11 cellular contexts compared by ENCODE assay signal in the genomic region with DNA sequence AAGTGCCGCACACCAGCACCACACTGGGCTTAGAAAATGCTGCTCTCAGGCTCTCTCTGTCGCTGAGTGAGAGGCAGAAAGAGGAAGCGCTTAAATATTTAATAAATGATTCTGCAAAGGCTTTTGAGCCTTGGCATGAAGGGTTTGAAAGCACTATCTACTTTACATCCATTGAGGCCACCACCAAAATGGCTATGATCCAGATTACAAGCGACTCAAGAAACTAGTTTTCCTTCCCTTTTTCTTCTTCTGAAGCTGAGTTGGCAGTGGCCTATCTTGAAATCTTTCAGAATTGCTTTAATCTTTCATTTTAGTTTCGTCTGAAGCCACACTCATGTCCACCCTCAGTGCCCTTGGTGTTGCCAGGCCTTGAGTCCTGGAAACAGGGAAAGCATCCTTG. TPM values are rescaled to one million over a fixed set of nuclear protein-coding genes. Genes with fewer than 3 reads are reported as not detected.
DNase-seq lines count a peak whose midpoint lies in the region; ATAC-seq and TF ChIP-seq lines count a peak whose summit lies in the region.
"Had no signal": no experiment of that assay in that cellular context is flagged by ENCODE, and none has a peak within 500 bp of the region (broad histone marks: within the 10 kb centered on the region; RNA-seq: fewer than 3 reads in every experiment).

No MANE protein-coding gene starts in this region.

- H3K27me3 Mint-ChIP-seq in activated B cell treated with CpG ODN at 0.5 μM for 24 hours = no peaks in the 10 kb centered on the region
- H3K27me3 Mint-ChIP-seq in activated T-cell treated with anti-CD3 and anti-CD28 coated beads, Interleukin-2, amount 50 U/mL, for 24 hours = peaks cover 32% of the 10 kb centered on the region
- peaks cover 20% of the 10 kb centered on the region for H3K27me3 Mint-ChIP-seq in activated T-helper 1 cell treated with anti-CD3 and anti-CD28 coated beads, Interleukin-12 subunit alpha, Interleukin-12 subunit beta, Interleukin-2, Interleukin-4 antibody, amounts not matched to agents 30 ng/mL and 10 ng/mL and 1 ng/mL, durations not matched to agents 14 hours and 24 hours and 36 hours (ENCODE audit: insufficient read depth)

- H3K4me1 ChIP-seq in lower lobe of right lung = peaks cover 5% of the 10 kb centered on the region

- H3K4me1 Mint-ChIP-seq in activated B cell treated with CpG ODN at 0.5 μM for 24 hours = peaks cover 79% of the 10 kb centered on the region
- no peaks in the 10 kb centered on the region for H3K4me1 Mint-ChIP-seq in activated T-cell treated with anti-CD3 and anti-CD28 coated beads, Interleukin-2, amount 50 U/mL, for 24 hours (ENCODE audit: low read depth)
- no peaks in the 10 kb centered on the region for H3K4me1 Mint-ChIP-seq in activated T-helper 1 cell treated with anti-CD3 and anti-CD28 coated beads, Interleukin-12 subunit alpha, Interleukin-12 subunit beta, Interleukin-2, Interleukin-4 antibody, amounts not matched to agents 30 ng/mL and 10 ng/mL and 1 ng/mL, durations not matched to agents 14 hours and 24 hours and 36 hours (ENCODE audit: low read depth)

- peak overlapping the region; percentile 69 for H3K4me3 Mint-ChIP-seq in activated B cell treated with CpG ODN at 0.5 μM for 24 hours
- H3K4me3 Mint-ChIP-seq in activated T-cell treated with anti-CD3 and anti-CD28 coated beads, Interleukin-2, amount 50 U/mL, for 24 hours = no peak overlapping the region
- no peak overlapping the region for H3K4me3 Mint-ChIP-seq in activated T-helper 1 cell treated with anti-CD3 and anti-CD28 coated beads, Interleukin-12 subunit alpha, Interleukin-12 subunit beta, Interleukin-2, Interleukin-4 antibody, amounts not matched to agents 30 ng/mL and 10 ng/mL and 1 ng/mL, durations not matched to agents 14 hours and 24 hours and 36 hours

- CTCF ChIA-PET in activated B cell treated with CpG ODN at 0.5 μM for 24 hours (lab: Charles Lee) = interaction anchor here (1.0 to 1.1 kb wide), 2 partner anchors 35 to 965 kb away, joined by 3 to 5 read pairs; no protein-coding TSS in a partner anchor

- H3K36me3 Mint-ChIP-seq in activated B cell treated with CpG ODN at 0.5 μM for 24 hours (ENCODE audit: low read depth) = peaks cover 30% of the 10 kb centered on the region
- no peaks in the 10 kb centered on the region for H3K36me3 Mint-ChIP-seq in activated T-cell treated with anti-CD3 and anti-CD28 coated beads, Interleukin-2, amount 50 U/mL, for 24 hours (ENCODE audit: low read depth)
- no peaks in the 10 kb centered on the region for H3K36me3 Mint-ChIP-seq in activated T-helper 1 cell treated with anti-CD3 and anti-CD28 coated beads, Interleukin-12 subunit alpha, Interleukin-12 subunit beta, Interleukin-2, Interleukin-4 antibody, amounts not matched to agents 30 ng/mL and 10 ng/mL and 1 ng/mL, durations not matched to agents 14 hours and 24 hours and 36 hours (ENCODE audit: low read depth)

- intact Hi-C loops in activated B cell treated with CpG ODN at 0.5 μM for 24 hours (cut with micrococcal nuclease) (loop anchor here (1.0 kb wide), 2 partner anchors 8 to 10 kb away; no protein-coding TSS in a partner anchor), dorsolateral prefrontal cortex (cut with DNase I) (no loop called here), lower lobe of right lung (cut with DNase I) (no loop called here)
- intact Hi-C loops in activated T-helper 1 cell treated with anti-CD3 and anti-CD28 coated beads, Interleukin-12 subunit alpha, Interleukin-12 subunit beta, Interleukin-2, Interleukin-4 antibody, amounts not matched to agents 30 ng/mL and 10 ng/mL and 1 ng/mL, durations not matched to agents 14 hours and 24 hours and 36 hours (cut with micrococcal nuclease) = no loop called here

- H3K9me3 ChIP-seq in lower lobe of right lung = no peaks in the 10 kb centered on the region

- peak overlapping the region; percentile 91 for H3K27ac Mint-ChIP-seq in activated B cell treated with CpG ODN at 0.5 μM for 24 hours
- no peak overlapping the region for H3K27ac Mint-ChIP-seq in activated T-cell treated with anti-CD3 and anti-CD28 coated beads, Interleukin-2, amount 50 U/mL, for 24 hours
- no peak overlapping the region for H3K27ac Mint-ChIP-seq in activated T-helper 1 cell treated with anti-CD3 and anti-CD28 coated beads, Interleukin-12 subunit alpha, Interleukin-12 subunit beta, Interleukin-2, Interleukin-4 antibody, amounts not matched to agents 30 ng/mL and 10 ng/mL and 1 ng/mL, durations not matched to agents 14 hours and 24 hours and 36 hours

- H3K9me3 Mint-ChIP-seq in activated B cell treated with CpG ODN at 0.5 μM for 24 hours = peaks cover 3% of the 10 kb centered on the region
- peaks cover 4% of the 10 kb centered on the region for H3K9me3 Mint-ChIP-seq in activated T-cell treated with anti-CD3 and anti-CD28 coated beads, Interleukin-2, amount 50 U/mL, for 24 hours
- H3K9me3 Mint-ChIP-seq in activated T-helper 1 cell treated with anti-CD3 and anti-CD28 coated beads, Interleukin-12 subunit alpha, Interleukin-12 subunit beta, Interleukin-2, Interleukin-4 antibody, amounts not matched to agents 30 ng/mL and 10 ng/mL and 1 ng/mL, durations not matched to agents 14 hours and 24 hours and 36 hours = peaks cover 4% of the 10 kb centered on the region

- H3K4me3 ChIP-seq in dorsolateral prefrontal cortex (no peak overlapping the region), lower lobe of right lung (no peak overlapping the region)

- DNase-seq in CD1c-positive myeloid dendritic cell (ENCODE audit: extremely low spot score) (peak; percentile 16), activated B cell treated with CpG ODN at 0.5 μM for 24 hours (no peak), dorsolateral prefrontal cortex (no peak), lower lobe of right lung (no peak)
- no peak for DNase-seq in activated T-cell treated with anti-CD3 and anti-CD28 coated beads, Interleukin-2, amount 50 U/mL, for 24 hours
- no peak for DNase-seq in activated T-helper 1 cell treated with anti-CD3 and anti-CD28 coated beads, Interleukin-12 subunit alpha, Interleukin-12 subunit beta, Interleukin-2, Interleukin-4 antibody, amounts not matched to agents 30 ng/mL and 10 ng/mL and 1 ng/mL, durations not matched to agents 14 hours and 24 hours and 36 hours (ENCODE audit: low spot score)
- DNase-seq: caudate nucleus had no signal

- H3K36me3 ChIP-seq in lower lobe of right lung = no peaks in the 10 kb centered on the region

- POLR2A ChIA-PET in activated B cell treated with CpG ODN at 0.5 μM for 24 hours (lab: Charles Lee) = interaction anchor here (0.6 to 2.9 kb wide), 10 partner anchors 9 to 344 kb away, joined by 3 to 17 read pairs (median 6); a partner anchor contains a TSS

- peaks cover 0 to 4% (median 0%) of the 10 kb centered on the region in 45 donors for H3K27me3 ChIP-seq in dorsolateral prefrontal cortex
- no peaks in the 10 kb centered on the region for H3K27me3 ChIP-seq in lower lobe of right lung (ENCODE audit: low read depth)

- TF ChIP-seq CTCF in activated B cell treated with CpG ODN at 0.5 μM for 24 hours (IDR thresholded peaks at IDR 0.05) = no peak
- TF ChIP-seq CTCF in dorsolateral prefrontal cortex (IDR thresholded peaks at IDR 0.05 in 54 of 56, conservative IDR thresholded peaks at IDR 0.05 in 2 of 56; ENCODE audit: low read depth in 1 of 56, partially characterized antibody in 56 of 56) = no peak
- TF ChIP-seq CTCF in lower lobe of right lung (IDR thresholded peaks at IDR 0.05) = no peak

- ATAC-seq in GM21528 (IDR thresholded peaks at IDR 0.05; ENCODE audit: low FRiP score, unreplicated experiment) (peak; percentile 47), HG03378 (IDR thresholded peaks at IDR 0.05; ENCODE audit: unreplicated experiment) (peak; percentile 53), activated B cell treated with CpG ODN at 0.5 μM for 24 hours (ENCODE audit: low read depth) (peak; percentile 75), lower lobe of right lung (no peak)
- ATAC-seq: esophagus mucosa had no signal

- peak overlapping the region in 1 of 59 donors; percentile 6 for H3K27ac ChIP-seq in dorsolateral prefrontal cortex
- no peak overlapping the region for H3K27ac ChIP-seq in lower lobe of right lung

RNA-seq across cellular contexts. Expression of a gene that starts 59.5 kb away (rescaled TPM):
- 195 and 247 TPM in 2 replicates for total RNA-seq in activated B cell treated with CpG ODN at 0.5 μM for 24 hours
- total RNA-seq in dorsolateral prefrontal cortex = 10 to 100 TPM in 11 of 120 experiments, 1 to 10 TPM in 109; 2.0 to 17.9 (median 5.2) TPM
- not detected in 2 replicates for total RNA-seq in activated T-helper 1 cell treated with anti-CD3 and anti-CD28 coated beads, Interleukin-12 subunit alpha, Interleukin-12 subunit beta, Interleukin-2, Interleukin-4 antibody, amounts not matched to agents 30 ng/mL and 10 ng/mL and 1 ng/mL, durations not matched to agents 14 hours and 24 hours and 36 hours
- 10.6 TPM for total RNA-seq in lower lobe of right lung
- total RNA-seq: RPMI7951 had no signal

Comparison
In these comparisons a context has a peak if more than half of its experiments do, and no peak if none do; other contexts are left out.
1. ATAC-seq: peak in GM21528 (single experiment), HG03378 (single experiment) and activated B cell treated with CpG ODN at 0.5 μM for 24 hours (single experiment); none in lower lobe of right lung (0 of 2).
2. RNA of a gene that starts 59.5 kb away (total RNA-seq): 195 to 247 TPM in activated B cell treated with CpG ODN at 0.5 μM for 24 hours; 10.6 TPM in lower lobe of right lung (single experiment), 2.0 to 17.9 TPM in dorsolateral prefrontal cortex and not detected in activated T-helper 1 cell treated with anti-CD3 and anti-CD28 coated beads, Interleukin-12 subunit alpha, Interleukin-12 subunit beta, Interleukin-2, Interleukin-4 antibody, amounts not matched to agents 30 ng/mL and 10 ng/mL and 1 ng/mL, durations not matched to agents 14 hours and 24 hours and 36 hours; every median in the first group is over 10 times any median in the second.